In genomic region chr3:102336130-102336529, GRCh38 we compare ENCODE assay signal across 25 cellular contexts.
"Had no signal": no experiment of that assay in that cellular context is flagged by ENCODE, and none has a peak within 500 bp of the region (broad histone marks: within the 10 kb centered on the region; RNA-seq: fewer than 3 reads in every experiment).

No MANE protein-coding gene starts in this region.

- DNase-seq: dermis blood vessel endothelial cell; dorsolateral prefrontal cortex; effector CD4-positive, alpha-beta T cell; effector memory CD4-positive, alpha-beta T cell; foreskin fibroblast; foreskin melanocyte; gastrocnemius medialis; glutamatergic neuron; head of caudate nucleus; heart right ventricle; hippocampal formation; left cardiac atrium; left lung; left ventricle myocardium superior; lower lobe of right lung; mesenchymal stem cell; mucosa of descending colon; naive B cell; naive thymus-derived CD8-positive, alpha-beta T cell had no signal

- FAIRE-seq: endothelial cell of umbilical vein, islet of Langerhans, keratinocyte had no signal

- H3K36me3 Mint-ChIP-seq: mesothelial cell of epicardium; naive B cell; naive thymus-derived CD8-positive, alpha-beta T cell had no signal

- H3K27me3 ChIP-seq: esophagus muscularis mucosa, gastrocnemius medialis, heart right ventricle, left lung had no signal

- H3K4me1 ChIP-seq: esophagus muscularis mucosa, gastrocnemius medialis, heart right ventricle, left lung, lower lobe of right lung had no signal

- H3K9me3 Mint-ChIP-seq: mesothelial cell of epicardium; naive B cell; naive thymus-derived CD8-positive, alpha-beta T cell had no signal

- H3K27ac ChIP-seq: coronary artery, dorsolateral prefrontal cortex, esophagus muscularis mucosa, gastrocnemius medialis, heart right ventricle, left lung, lower lobe of right lung had no signal

- H3K4me1 Mint-ChIP-seq: mesothelial cell of epicardium; naive B cell; naive thymus-derived CD8-positive, alpha-beta T cell had no signal

- H3K36me3 ChIP-seq: esophagus muscularis mucosa, gastrocnemius medialis, heart right ventricle, left lung, lower lobe of right lung had no signal

- H3K4me3 ChIP-seq: coronary artery, dorsolateral prefrontal cortex, esophagus muscularis mucosa, gastrocnemius medialis, heart right ventricle, left lung, lower lobe of right lung, mucosa of descending colon had no signal

- H3K9me3 ChIP-seq: esophagus muscularis mucosa, gastrocnemius medialis, left lung, lower lobe of right lung, mucosa of descending colon had no signal

- H3K27ac Mint-ChIP-seq: mesothelial cell of epicardium; naive B cell; naive thymus-derived CD8-positive, alpha-beta T cell had no signal

- H3K4me3 Mint-ChIP-seq: mesothelial cell of epicardium; naive B cell; naive thymus-derived CD8-positive, alpha-beta T cell had no signal
